In the genomic region with DNA sequence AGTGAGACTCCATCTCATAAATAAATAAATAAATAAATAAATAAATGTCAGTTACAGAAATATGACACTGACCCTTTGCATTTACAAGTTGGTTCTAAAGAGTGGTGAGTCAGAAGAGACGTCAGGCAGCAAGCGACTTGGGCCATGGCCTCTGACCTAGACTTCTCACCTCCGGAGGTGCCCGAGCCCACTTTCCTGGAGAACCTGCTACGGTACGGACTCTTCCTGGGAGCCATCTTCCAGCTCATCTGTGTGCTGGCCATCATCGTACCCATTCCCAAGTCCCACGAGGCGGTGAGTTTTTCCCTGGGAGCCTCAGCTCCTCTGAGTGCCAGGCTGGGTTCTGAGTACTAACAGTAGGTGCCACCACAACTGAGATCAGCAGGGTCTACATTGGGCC, we compare ENCODE assay signal across 18 cellular contexts. TPM values are rescaled to one million over a fixed set of nuclear protein-coding genes. Genes with fewer than 3 reads are reported as not detected.
DNase-seq lines count a peak whose midpoint lies in the region; ATAC-seq and TF ChIP-seq lines count a peak whose summit lies in the region.
"Had no signal": no experiment of that assay in that cellular context is flagged by ENCODE, and none has a peak within 500 bp of the region (broad histone marks: within the 10 kb centered on the region; RNA-seq: fewer than 3 reads in every experiment).

No MANE protein-coding gene starts in this region.

- no peaks in the 10 kb centered on the region for H3K9me3 ChIP-seq in thoracic aorta
- H3K9me3 ChIP-seq: A549; BLaER1 treated with 17β-estradiol and CSF1 and Interleukin-3, amounts not matched to agents 10 nM and 100 nM; Caco-2 had no signal

- no peak for TF ChIP-seq CTCF in thoracic aorta (IDR thresholded peaks at IDR 0.05)

- no peak for ATAC-seq in sciatic nerve
- ATAC-seq in thoracic aorta (ENCODE audit: insufficient number of reproducible peaks, low FRiP score, low read depth), result no peak
- ATAC-seq in GM21381 (IDR thresholded peaks at IDR 0.05; ENCODE audit: unreplicated experiment), result no peak
- ATAC-seq: A549; CD8-positive, alpha-beta T cell had no signal

- peaks cover 43 to 74% of the 10 kb centered on the region in 2 donors for H3K4me1 ChIP-seq in thoracic aorta (ENCODE audit: control insufficient read depth in 1 of 2, low read depth in 2 of 2)

- H3K4me3 ChIP-seq in thoracic aorta, result no peak overlapping the region
- H3K4me3 ChIP-seq: A549; BLaER1 treated with 17β-estradiol and CSF1 and Interleukin-3, amounts not matched to agents 10 nM and 100 nM had no signal

- intact Hi-C loops in sciatic nerve (cut with DNase I), result no loop called here

- peaks cover 12% of the 10 kb centered on the region for H3K36me3 ChIP-seq in thoracic aorta

- H3K27me3 ChIP-seq in thoracic aorta (replicated peaks; ENCODE audit: insufficient read depth), result no peaks in the 10 kb centered on the region
- H3K27me3 ChIP-seq: BLaER1 treated with 17β-estradiol and CSF1 and Interleukin-3, amounts not matched to agents 10 nM and 100 nM had no signal

- H3K27ac ChIP-seq in thoracic aorta, result peak overlapping the region; percentile 43 to 81
- H3K27ac ChIP-seq: 22Rv1; A549; BLaER1 treated with 17β-estradiol and CSF1 and Interleukin-3, amounts not matched to agents 10 nM and 100 nM had no signal

- DNase-seq in activated effector memory CD4-positive, alpha-beta T cell treated with anti-CD3 and anti-CD28 coated beads, Interleukin-2, amount 50 U/mL, for 16 hours, result peak; percentile 37
- DNase-seq in activated effector memory CD4-positive, alpha-beta T cell treated with Interleukin-2 at 50 U/mL for 16 hours, result no peak
- DNase-seq in sciatic nerve (ENCODE audit: low spot score), result peak; percentile 35
- no peak for DNase-seq in thoracic aorta (ENCODE audit: low spot score)
- no peak for DNase-seq in NCI-H1105 (lab: John Stamatoyannopoulos, UW)
- DNase-seq: AML-193; Calu3; CD4-positive, alpha-beta T cell; CD8-positive, alpha-beta T cell; DMS79 treated with DMSO at 0.1 percent for 48 hours; GF-D8 had no signal

RNA-seq across cellular contexts. Expression of a gene that starts 11.7 kb away (rescaled TPM):
- total RNA-seq in sciatic nerve (34.1 TPM), thoracic aorta (10 to 100 TPM; 29.0 to 34.3 TPM)

RNA-seq across cellular contexts. Expression of a gene that starts 39.5 kb away (rescaled TPM):
- total RNA-seq in sciatic nerve (not detected), thoracic aorta (not detected)
- total RNA-seq: A172; B cell; Caco-2; Calu3; CD4-positive, alpha-beta T cell; CD8-positive, alpha-beta T cell had no signal

RNA-seq across cellular contexts. Expression of a gene that starts 44.8 kb away (rescaled TPM):
- total RNA-seq in sciatic nerve (23.7 TPM), thoracic aorta (10 to 100 TPM; 80.3 to 89.0 TPM)

Comparison
In these comparisons a context has a peak if more than half of its experiments do, and no peak if none do; other contexts are left out.
1. DNase-seq: peak in activated effector memory CD4-positive, alpha-beta T cell treated with anti-CD3 and anti-CD28 coated beads, Interleukin-2, amount 50 U/mL, for 16 hours (single experiment) and sciatic nerve (single experiment); none in activated effector memory CD4-positive, alpha-beta T cell treated with Interleukin-2 at 50 U/mL for 16 hours (single experiment), thoracic aorta (single experiment) and NCI-H1105 (single experiment).